Comparison of ENCODE assay signal across 1 cellular context in the genomic region with DNA sequence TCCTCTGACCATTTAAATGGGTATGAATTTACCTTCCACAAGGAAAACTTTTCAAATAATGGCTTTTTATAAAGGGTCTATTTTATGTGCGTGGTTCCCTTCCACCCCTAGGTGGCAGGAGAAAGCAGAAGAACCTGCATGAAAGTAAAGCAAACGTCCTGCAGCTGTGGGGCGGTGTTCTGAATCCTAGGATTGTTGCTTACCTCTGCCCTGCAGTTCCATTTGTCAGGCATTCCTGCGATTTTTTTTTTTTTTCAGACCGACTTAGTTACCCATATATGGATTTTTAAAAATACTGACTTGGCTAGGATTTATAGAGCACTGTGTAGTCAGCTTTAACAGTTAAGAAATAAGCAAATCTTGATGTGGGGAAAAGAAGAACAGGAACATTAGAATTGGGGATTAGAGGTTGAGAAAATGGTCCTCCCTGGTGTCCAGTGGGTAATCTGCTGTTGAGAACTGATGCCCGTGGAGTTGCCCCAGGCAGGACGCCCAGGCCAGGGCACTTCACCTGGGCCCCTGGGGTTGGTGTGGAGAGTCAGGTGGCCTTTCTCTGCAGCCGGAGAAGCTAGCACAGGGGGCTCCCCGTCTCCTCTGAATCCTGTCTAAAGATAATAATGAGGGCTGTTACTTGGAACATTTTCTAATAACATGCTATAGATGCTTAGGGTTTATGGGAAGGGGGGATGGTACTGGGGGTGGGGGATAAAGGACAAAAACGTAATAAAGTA.
A peak's percentile ranks its signal among the peaks of the same experiment; 100 is the strongest.
TF ChIP-seq lines count a peak whose summit lies in the region.

No MANE protein-coding gene starts in this region.

TF ChIP-seq in HEK293, 187 proteins besides CTCF, POLR2A, EP300 and RAD21 (continued from another document):
- TF ChIP-seq, protein P1, sequence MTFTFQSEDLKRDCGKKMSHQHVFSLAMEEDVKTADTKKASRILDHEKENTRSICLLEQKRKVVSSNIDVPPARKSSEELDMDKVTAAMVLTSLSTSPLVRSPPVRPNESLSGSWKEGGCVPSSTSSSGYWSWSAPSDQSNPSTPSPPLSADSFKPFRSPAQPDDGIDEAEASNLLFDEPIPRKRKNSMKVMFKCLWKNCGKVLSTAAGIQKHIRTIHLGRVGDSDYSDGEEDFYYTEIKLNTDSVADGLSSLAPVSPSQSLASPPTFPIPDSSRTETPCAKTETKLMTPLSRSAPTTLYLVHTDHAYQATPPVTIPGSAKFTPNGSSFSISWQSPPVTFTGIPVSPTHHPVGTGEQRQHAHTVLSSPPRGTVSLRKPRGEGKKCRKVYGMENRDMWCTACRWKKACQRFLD (tag by site-specific recombination; IDR thresholded peaks at IDR 0.05): no peak
- TF ChIP-seq ZNF610 (tag by site-specific recombination; IDR thresholded peaks at IDR 0.05; ENCODE audit: borderline replicate concordance) (no peak), ZNF19 (tag by site-specific recombination; IDR thresholded peaks at IDR 0.05; ENCODE audit: low read depth) (no peak), IKZF3 (tag by site-specific recombination; IDR thresholded peaks at IDR 0.05) (no peak), ZFP3 (tag by site-specific recombination; IDR thresholded peaks at IDR 0.05; ENCODE audit: low read depth) (no peak), ZNF341 (tag by site-specific recombination; IDR thresholded peaks at IDR 0.05; ENCODE audit: low read depth) (peak; percentile 70), SP2 (tag by site-specific recombination; IDR thresholded peaks at IDR 0.05) (no peak), ZNF24 (tag by site-specific recombination; IDR thresholded peaks at IDR 0.05) (no peak), ZNF664 (tag by site-specific recombination; IDR thresholded peaks at IDR 0.05) (no peak), ZFP37 (tag by site-specific recombination; IDR thresholded peaks at IDR 0.05) (no peak), TRIM28 (IDR thresholded peaks at IDR 0.05; ENCODE audit: borderline replicate concordance, low read length) (peak; percentile 30; the same call in 1 of the 2 replicates), ZNF2 (tag by site-specific recombination; IDR thresholded peaks at IDR 0.05) (peak; percentile 62; the same call in 1 of the 2 replicates), ZNF660 (tag by site-specific recombination; IDR thresholded peaks at IDR 0.05) (peak; percentile 75; the same call in 1 of the 2 replicates), ZNF629 (tag by site-specific recombination; IDR thresholded peaks at IDR 0.05) (0 out of 2 replicates have a peak, but pooled peaks have one; percentile 17), ZNF138 (tag by site-specific recombination; IDR thresholded peaks at IDR 0.05; ENCODE audit: borderline replicate concordance) (no peak), KLF9 (tag by site-specific recombination; IDR thresholded peaks at IDR 0.05; ENCODE audit: low read depth) (no peak), ZNF560 (tag by site-specific recombination; IDR thresholded peaks at IDR 0.05; ENCODE audit: borderline replicate concordance) (no peak), ZNF132 (tag by site-specific recombination; IDR thresholded peaks at IDR 0.05; ENCODE audit: borderline replicate concordance) (no peak), ZBTB17 (tag by site-specific recombination; IDR thresholded peaks at IDR 0.05) (no peak), GFI1B (tag by site-specific recombination; IDR thresholded peaks at IDR 0.05) (no peak), OVOL3 (tag by site-specific recombination; IDR thresholded peaks at IDR 0.05) (no peak), SALL2 (tag by site-specific recombination; IDR thresholded peaks at IDR 0.05; ENCODE audit: borderline replicate concordance) (no peak), ZNF214 (tag by site-specific recombination; IDR thresholded peaks at IDR 0.05; ENCODE audit: borderline replicate concordance) (no peak), ZNF16 (tag by site-specific recombination; IDR thresholded peaks at IDR 0.05; ENCODE audit: low read depth) (no peak), PRDM1 (tag by site-specific recombination; IDR thresholded peaks at IDR 0.05) (peak; percentile 70; the same call in 1 of the 2 replicates), SP3 (tag by site-specific recombination; IDR thresholded peaks at IDR 0.05) (no peak), ZSCAN23 (tag by site-specific recombination; IDR thresholded peaks at IDR 0.05) (no peak), ZNF623 (tag by site-specific recombination; IDR thresholded peaks at IDR 0.05) (no peak), ZNF510 (tag by site-specific recombination; IDR thresholded peaks at IDR 0.05; ENCODE audit: insufficient replicate concordance) (no peak)
- TF ChIP-seq, protein P2, sequence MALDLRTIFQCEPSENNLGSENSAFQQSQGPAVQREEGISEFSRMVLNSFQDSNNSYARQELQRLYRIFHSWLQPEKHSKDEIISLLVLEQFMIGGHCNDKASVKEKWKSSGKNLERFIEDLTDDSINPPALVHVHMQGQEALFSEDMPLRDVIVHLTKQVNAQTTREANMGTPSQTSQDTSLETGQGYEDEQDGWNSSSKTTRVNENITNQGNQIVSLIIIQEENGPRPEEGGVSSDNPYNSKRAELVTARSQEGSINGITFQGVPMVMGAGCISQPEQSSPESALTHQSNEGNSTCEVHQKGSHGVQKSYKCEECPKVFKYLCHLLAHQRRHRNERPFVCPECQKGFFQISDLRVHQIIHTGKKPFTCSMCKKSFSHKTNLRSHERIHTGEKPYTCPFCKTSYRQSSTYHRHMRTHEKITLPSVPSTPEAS (tag by site-specific recombination; IDR thresholded peaks at IDR 0.05): no peak
- TF ChIP-seq, protein P3, sequence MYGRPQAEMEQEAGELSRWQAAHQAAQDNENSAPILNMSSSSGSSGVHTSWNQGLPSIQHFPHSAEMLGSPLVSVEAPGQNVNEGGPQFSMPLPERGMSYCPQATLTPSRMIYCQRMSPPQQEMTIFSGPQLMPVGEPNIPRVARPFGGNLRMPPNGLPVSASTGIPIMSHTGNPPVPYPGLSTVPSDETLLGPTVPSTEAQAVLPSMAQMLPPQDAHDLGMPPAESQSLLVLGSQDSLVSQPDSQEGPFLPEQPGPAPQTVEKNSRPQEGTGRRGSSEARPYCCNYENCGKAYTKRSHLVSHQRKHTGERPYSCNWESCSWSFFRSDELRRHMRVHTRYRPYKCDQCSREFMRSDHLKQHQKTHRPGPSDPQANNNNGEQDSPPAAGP (tag by site-specific recombination; IDR thresholded peaks at IDR 0.05): no peak
- TF ChIP-seq, protein P4, sequence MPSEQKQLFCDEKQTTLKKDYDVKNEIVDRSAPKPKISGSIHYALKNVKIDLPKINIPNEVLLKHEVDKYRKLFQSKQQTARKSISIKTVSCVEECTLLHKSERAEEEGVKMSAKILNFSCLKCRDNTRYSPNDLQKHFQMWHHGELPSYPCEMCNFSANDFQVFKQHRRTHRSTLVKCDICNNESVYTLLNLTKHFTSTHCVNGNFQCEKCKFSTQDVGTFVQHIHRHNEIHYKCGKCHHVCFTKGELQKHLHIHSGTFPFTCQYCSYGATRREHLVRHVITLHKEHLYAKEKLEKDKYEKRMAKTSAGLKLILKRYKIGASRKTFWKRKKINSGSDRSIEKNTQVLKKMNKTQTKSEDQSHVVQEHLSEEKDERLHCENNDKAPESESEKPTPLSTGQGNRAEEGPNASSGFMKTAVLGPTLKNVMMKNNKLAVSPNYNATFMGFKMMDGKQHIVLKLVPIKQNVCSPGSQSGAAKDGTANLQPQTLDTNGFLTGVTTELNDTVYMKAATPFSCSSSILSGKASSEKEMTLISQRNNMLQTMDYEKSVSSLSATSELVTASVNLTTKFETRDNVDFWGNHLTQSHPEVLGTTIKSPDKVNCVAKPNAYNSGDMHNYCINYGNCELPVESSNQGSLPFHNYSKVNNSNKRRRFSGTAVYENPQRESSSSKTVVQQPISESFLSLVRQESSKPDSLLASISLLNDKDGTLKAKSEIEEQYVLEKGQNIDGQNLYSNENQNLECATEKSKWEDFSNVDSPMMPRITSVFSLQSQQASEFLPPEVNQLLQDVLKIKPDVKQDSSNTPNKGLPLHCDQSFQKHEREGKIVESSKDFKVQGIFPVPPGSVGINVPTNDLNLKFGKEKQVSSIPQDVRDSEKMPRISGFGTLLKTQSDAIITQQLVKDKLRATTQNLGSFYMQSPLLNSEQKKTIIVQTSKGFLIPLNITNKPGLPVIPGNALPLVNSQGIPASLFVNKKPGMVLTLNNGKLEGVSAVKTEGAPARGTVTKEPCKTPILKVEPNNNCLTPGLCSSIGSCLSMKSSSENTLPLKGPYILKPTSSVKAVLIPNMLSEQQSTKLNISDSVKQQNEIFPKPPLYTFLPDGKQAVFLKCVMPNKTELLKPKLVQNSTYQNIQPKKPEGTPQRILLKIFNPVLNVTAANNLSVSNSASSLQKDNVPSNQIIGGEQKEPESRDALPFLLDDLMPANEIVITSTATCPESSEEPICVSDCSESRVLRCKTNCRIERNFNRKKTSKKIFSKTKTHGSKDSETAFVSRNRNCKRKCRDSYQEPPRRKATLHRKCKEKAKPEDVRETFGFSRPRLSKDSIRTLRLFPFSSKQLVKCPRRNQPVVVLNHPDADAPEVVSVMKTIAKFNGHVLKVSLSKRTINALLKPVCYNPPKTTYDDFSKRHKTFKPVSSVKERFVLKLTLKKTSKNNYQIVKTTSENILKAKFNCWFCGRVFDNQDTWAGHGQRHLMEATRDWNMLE (tag by site-specific recombination; conservative IDR thresholded peaks at IDR 0.05; ENCODE audit: low read depth): no peak
- TF ChIP-seq, protein P5, sequence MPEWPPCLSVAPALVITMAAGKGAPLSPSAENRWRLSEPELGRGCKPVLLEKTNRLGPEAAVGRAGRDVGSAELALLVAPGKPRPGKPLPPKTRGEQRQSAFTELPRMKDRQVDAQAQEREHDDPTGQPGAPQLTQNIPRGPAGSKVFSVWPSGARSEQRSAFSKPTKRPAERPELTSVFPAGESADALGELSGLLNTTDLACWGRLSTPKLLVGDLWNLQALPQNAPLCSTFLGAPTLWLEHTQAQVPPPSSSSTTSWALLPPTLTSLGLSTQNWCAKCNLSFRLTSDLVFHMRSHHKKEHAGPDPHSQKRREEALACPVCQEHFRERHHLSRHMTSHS (tag by site-specific recombination; IDR thresholded peaks at IDR 0.05): no peak
TF ChIP-seq in HEK293: peak in this region for 9.
